19 cellular contexts compared by ENCODE assay signal in the genomic region with DNA sequence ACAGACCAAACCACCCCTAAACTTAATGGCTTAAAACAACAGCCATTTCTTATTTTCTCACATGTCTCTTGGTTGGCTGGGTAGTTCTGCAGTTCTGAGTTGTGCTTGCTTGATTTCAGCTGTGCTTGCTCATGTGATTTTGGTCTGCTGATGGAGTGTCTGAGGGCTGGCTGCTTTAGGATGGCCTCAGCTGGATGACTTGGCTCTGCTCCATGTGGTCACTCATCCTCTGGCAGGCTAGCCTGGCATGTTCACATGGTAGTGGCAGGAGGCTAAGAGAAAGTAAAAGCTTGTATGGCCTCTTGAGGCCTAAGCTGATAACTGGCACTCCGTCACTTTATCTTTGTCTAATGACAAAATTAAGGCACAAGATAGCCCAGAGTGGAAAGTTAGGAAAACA. TPM values are rescaled to one million over a fixed set of nuclear protein-coding genes. Genes with fewer than 3 reads are reported as not detected.
DNase-seq lines count a peak whose midpoint lies in the region; ATAC-seq and TF ChIP-seq lines count a peak whose summit lies in the region.
"Had no signal": no experiment of that assay in that cellular context is flagged by ENCODE, and none has a peak within 500 bp of the region (broad histone marks: within the 10 kb centered on the region; RNA-seq: fewer than 3 reads in every experiment).

No MANE protein-coding gene starts in this region.

- no peaks in the 10 kb centered on the region for H3K36me3 Mint-ChIP-seq in HFFc6 (ENCODE audit: low read depth)
- H3K36me3 Mint-ChIP-seq: mesothelial cell of epicardium had no signal

- DNase-seq in NCI-H1092 (lab: John Stamatoyannopoulos, UW) (peak; percentile 70), SHP77 treated with DMSO at 0.1 percent for 48 hours (lab: John Stamatoyannopoulos, UW) (peak; percentile 67), left cardiac atrium (peak; percentile 57), putamen (ENCODE audit: low spot score) (peak; percentile 79), HFFc6 (no peak), MV-4-11 (lab: John Stamatoyannopoulos, UW) (no peak)
- no peak for DNase-seq in stimulated activated CD4-positive, alpha-beta T cell treated with anti-CD3 and anti-CD28 coated beads, Interleukin-1b, Interleukin-23, amount 100 ng/mL, for 48 hours
- DNase-seq: activated B cell treated with CpG ODN at 0.5 μM for 24 hours; activated CD8-positive, alpha-beta T cell treated with anti-CD3 and anti-CD28 coated beads for 36 hours; activated T-cell treated with anti-CD3 and anti-CD28 coated beads, Interleukin-2, amount 50 U/mL, for 72 hours; brain microvascular endothelial cell; CD8-positive, alpha-beta memory T cell; dermis blood vessel endothelial cell; EL; NCI-H1694; stimulated activated naive CD8-positive, alpha-beta T cell treated with anti-CD3 and anti-CD28 coated beads, Interleukin-15, Interleukin-2, amounts not matched to agents 100 U/mL and 50 U/mL, for 24 hours; T-helper 2 cell had no signal

- H3K4me1 Mint-ChIP-seq in HFFc6 (ENCODE audit: low read depth), result peaks cover 11% of the 10 kb centered on the region

- H3K27ac Mint-ChIP-seq in HFFc6, result no peak overlapping the region
- H3K27ac Mint-ChIP-seq: activated B cell treated with CpG ODN at 0.5 μM for 24 hours; activated CD8-positive, alpha-beta T cell treated with anti-CD3 and anti-CD28 coated beads for 36 hours; activated naive CD8-positive, alpha-beta T cell; activated T-cell treated with anti-CD3 and anti-CD28 coated beads, Interleukin-2, amount 50 U/mL, for 72 hours; CD8-positive, alpha-beta memory T cell; mesothelial cell of epicardium had no signal

- H3K9me3 Mint-ChIP-seq in HFFc6, result peaks cover 5% of the 10 kb centered on the region; the same call in 1 of the 2 replicates
- H3K9me3 Mint-ChIP-seq: activated B cell treated with CpG ODN at 0.5 μM for 24 hours; activated CD8-positive, alpha-beta T cell treated with anti-CD3 and anti-CD28 coated beads for 36 hours; activated T-cell treated with anti-CD3 and anti-CD28 coated beads, Interleukin-2, amount 50 U/mL, for 72 hours; CD8-positive, alpha-beta memory T cell; mesothelial cell of epicardium had no signal

- no peak for TF ChIP-seq CTCF in HFFc6 (IDR thresholded peaks at IDR 0.05)

- peak; percentile 73 to 81 for ATAC-seq in left cardiac atrium
- ATAC-seq: activated CD8-positive, alpha-beta T cell treated with anti-CD3 and anti-CD28 coated beads for 36 hours; activated T-cell treated with anti-CD3 and anti-CD28 coated beads, Interleukin-2, amount 50 U/mL, for 72 hours; stimulated activated naive CD8-positive, alpha-beta T cell treated with anti-CD3 and anti-CD28 coated beads, Interleukin-15, Interleukin-2, amounts not matched to agents 100 U/mL and 50 U/mL, for 24 hours had no signal

- H3K27me3 Mint-ChIP-seq in HFFc6 (ENCODE audit: insufficient read depth), result peaks cover 21% of the 10 kb centered on the region

- H3K4me3 Mint-ChIP-seq in HFFc6, result no peak overlapping the region
- H3K4me3 Mint-ChIP-seq: activated B cell treated with CpG ODN at 0.5 μM for 24 hours; activated CD8-positive, alpha-beta T cell treated with anti-CD3 and anti-CD28 coated beads for 36 hours; activated naive CD8-positive, alpha-beta T cell; activated T-cell treated with anti-CD3 and anti-CD28 coated beads, Interleukin-2, amount 50 U/mL, for 72 hours; CD8-positive, alpha-beta memory T cell; mesothelial cell of epicardium had no signal

- intact Hi-C loops in left cardiac atrium (cut with DNase I), result no loop called here

RNA-seq across cellular contexts. Expression of gene SV2B, which starts 4.1 kb away (rescaled TPM):
- 1 to 10 TPM; 1.2 to 1.8 TPM for total RNA-seq in left cardiac atrium
- total RNA-seq in HFFc6 (2021; fragmentation: NEBNext Ultra II Directional; extraction: Animal tissue kit (Norgen Biotek cat#: 25700)), result not detected
- total RNA-seq: activated B cell treated with CpG ODN at 0.5 μM for 24 hours; activated CD8-positive, alpha-beta T cell treated with anti-CD3 and anti-CD28 coated beads for 36 hours had no signal

Comparison
In these comparisons a context has a peak if more than half of its experiments do, and no peak if none do; other contexts are left out.
1. DNase-seq: peak in NCI-H1092 (single experiment), SHP77 treated with DMSO at 0.1 percent for 48 hours (single experiment), left cardiac atrium (single experiment) and putamen (single experiment); none in HFFc6 (single experiment), stimulated activated CD4-positive, alpha-beta T cell treated with anti-CD3 and anti-CD28 coated beads, Interleukin-1b, Interleukin-23, amount 100 ng/mL, for 48 hours (single experiment) and MV-4-11 (single experiment).